Comparison of ENCODE assay signal across 2 cellular contexts in genomic region chr1:70567167-70567566, GRCh38.
TF ChIP-seq lines count a peak whose summit lies in the region.

No MANE protein-coding gene starts in this region.

TF ChIP-seq in IMR-90, 13 proteins besides CTCF, POLR2A, EP300 and RAD21:
- TF ChIP-seq CEBPB (IDR thresholded peaks at IDR 0.05; ENCODE audit: low read depth, low read length) (peak; percentile 75), MAZ (IDR thresholded peaks at IDR 0.05; ENCODE audit: borderline replicate concordance, low read depth, low read length) (no peak)

TF ChIP-seq in K562, 482 proteins besides CTCF, POLR2A, EP300 and RAD21:
- no peak for TF ChIP-seq GTF2A2 (tag; IDR thresholded peaks at IDR 0.05)
- peak; percentile 82 for TF ChIP-seq CEBPB (tag; IDR thresholded peaks at IDR 0.05)
- TF ChIP-seq CEBPG (CRISPR knock-in tag; IDR thresholded peaks at IDR 0.05), result peak; percentile 47
- TF ChIP-seq CEBPG (tag; conservative IDR thresholded peaks at IDR 0.05 in 1 of 2, IDR thresholded peaks at IDR 0.05 in 1 of 2), result peak in 1 of 2 experiments; percentile 82; a peak in 2 of 4 replicates
TF ChIP-seq in K562: peak in this region for 2.
